Comparison of ENCODE assay signal across 8 cellular contexts in the genomic region with DNA sequence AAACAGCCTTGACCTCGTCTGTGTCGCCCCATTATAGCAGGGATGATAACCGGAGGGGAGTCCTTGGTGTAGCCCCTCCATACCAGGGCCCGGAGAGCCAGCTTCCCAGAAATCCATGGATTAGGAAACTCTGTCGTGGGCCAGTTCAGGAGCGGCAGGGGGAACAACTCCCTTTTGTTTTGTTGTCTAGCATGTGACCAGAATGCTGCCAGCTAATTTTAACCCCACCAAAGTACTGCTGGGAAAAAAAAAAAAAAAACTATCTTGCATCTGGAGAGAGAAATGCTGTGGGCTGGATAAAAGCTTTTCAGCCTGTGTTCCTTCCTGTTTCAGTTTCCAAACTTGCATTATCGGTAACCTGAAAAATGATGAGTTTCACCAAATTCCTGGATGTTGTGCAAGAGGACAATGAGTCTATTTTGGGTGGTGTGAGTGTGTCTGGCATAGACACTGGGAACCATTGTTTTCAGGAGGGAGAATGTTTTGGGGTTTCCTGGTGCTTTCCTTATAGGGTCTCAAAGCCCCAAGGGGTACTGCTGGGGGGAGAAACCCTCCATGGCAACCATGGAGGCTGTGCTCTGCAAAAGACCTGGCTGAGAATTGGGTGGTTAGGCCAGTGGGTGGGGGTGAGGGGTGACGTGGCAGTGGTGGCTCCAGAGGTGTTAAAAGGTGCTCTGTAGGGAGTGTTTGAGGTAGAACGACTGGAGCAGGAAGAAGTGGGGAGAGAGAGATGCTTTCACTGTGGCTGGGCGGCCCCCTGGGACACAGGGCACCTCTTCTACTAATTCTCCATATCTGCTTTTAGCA. TPM values are rescaled to one million over a fixed set of nuclear protein-coding genes. Genes with fewer than 3 reads are reported as not detected.
DNase-seq lines count a peak whose midpoint lies in the region; ATAC-seq and TF ChIP-seq lines count a peak whose summit lies in the region.

No MANE protein-coding gene starts in this region.

- H3K36me3 ChIP-seq in urinary bladder (ENCODE audit: insufficient read depth), result no peaks in the 10 kb centered on the region

- no peaks in the 10 kb centered on the region for H3K27me3 ChIP-seq in AG04450 (ENCODE audit: control insufficient read depth, insufficient read depth, low read length)

- no peaks in the 10 kb centered on the region for H3K9me3 ChIP-seq in AG04450 (ENCODE audit: control insufficient read depth, insufficient read depth, low read length)

- peak; percentile 27 for ATAC-seq in HG03442 (IDR thresholded peaks at IDR 0.05; ENCODE audit: unreplicated experiment)
- no peak for ATAC-seq in WTC11
- peak in 1 of 2 donors; percentile 2 for ATAC-seq in naive B cell (ENCODE audit: low read depth in 2 of 2)
- no peak for ATAC-seq in GM19035 (IDR thresholded peaks at IDR 0.05; ENCODE audit: unreplicated experiment)
- ATAC-seq in GM21737 (IDR thresholded peaks at IDR 0.05; ENCODE audit: unreplicated experiment), result no peak

- H3K4me3 ChIP-seq in AG04450 (ENCODE audit: low read depth, low read length) (peak overlapping the region; percentile 3; the same call in 1 of the 2 replicates), urinary bladder (ENCODE audit: low read depth, low read length) (no peak overlapping the region)

- H3K4me1 Mint-ChIP-seq in WTC11, result peaks cover 66% of the 10 kb centered on the region
- peaks cover 51% of the 10 kb centered on the region for H3K4me1 Mint-ChIP-seq in endothelial cell (ENCODE audit: unreplicated experiment)
- H3K4me1 Mint-ChIP-seq in naive B cell, result peaks cover 24 to 59% (median 37%) of the 10 kb centered on the region in 3 donors

- POLR2A ChIA-PET in AG04450 (lab: Yijun Ruan, JAX), result interaction anchor here (0.8 to 7.6 kb wide), 6 partner anchors 10 to 139 kb away, joined by 4 to 146 read pairs (median 12); a partner anchor contains a TSS
- POLR2A ChIA-PET in WTC11 (lab: Charles Lee), result interaction anchor here (0.8 to 1.1 kb wide), 3 partner anchors 11 to 49 kb away, joined by 3 to 6 read pairs (median 5); no protein-coding TSS in a partner anchor

- no peak for TF ChIP-seq CTCF in AG04450 (IDR thresholded peaks at IDR 0.05; ENCODE audit: low read depth, low read length)
- no peak for TF ChIP-seq CTCF in WTC11 (IDR thresholded peaks at IDR 0.05)
- TF ChIP-seq CTCF in endothelial cell (IDR thresholded peaks at IDR 0.05; ENCODE audit: unreplicated experiment), result no peak

- H3K4me1 ChIP-seq in urinary bladder (ENCODE audit: insufficient read depth), result peaks cover 1% of the 10 kb centered on the region

- H3K36me3 Mint-ChIP-seq in WTC11 (no peaks in the 10 kb centered on the region), endothelial cell (ENCODE audit: low read depth, unreplicated experiment) (no peaks in the 10 kb centered on the region), naive B cell (no peaks in the 10 kb centered on the region)

- peaks cover 3% of the 10 kb centered on the region; the same call in 1 of the 2 replicates for H3K27me3 Mint-ChIP-seq in WTC11 (ENCODE audit: low read depth)
- peaks cover 11% of the 10 kb centered on the region for H3K27me3 Mint-ChIP-seq in endothelial cell (ENCODE audit: unreplicated experiment)
- H3K27me3 Mint-ChIP-seq in naive B cell, result no peaks in the 10 kb centered on the region

- no peak overlapping the region for H3K27ac Mint-ChIP-seq in WTC11
- H3K27ac Mint-ChIP-seq in endothelial cell (ENCODE audit: unreplicated experiment), result peak overlapping the region; percentile 91
- peak overlapping the region; percentile 64 to 84 (median 72) for H3K27ac Mint-ChIP-seq in naive B cell

- CTCF ChIA-PET in AG04450 (lab: Charles Lee), result interaction anchor here (1.1 to 5.0 kb wide), 4 partner anchors 10 to 130 kb away, joined by 3 to 33 read pairs (median 14); no protein-coding TSS in a partner anchor
- CTCF ChIA-PET in WTC11 (lab: Charles Lee), result interaction anchor here (0.6 to 3.9 kb wide), 11 partner anchors 9 to 168 kb away, joined by 3 to 16 read pairs (median 6); no protein-coding TSS in a partner anchor

- H3K9me3 Mint-ChIP-seq in WTC11 (no peaks in the 10 kb centered on the region), endothelial cell (ENCODE audit: unreplicated experiment) (no peaks in the 10 kb centered on the region), naive B cell (no peaks in the 10 kb centered on the region)

- WGBS in urinary bladder, result 19% methylated on average over 10 of the region's 10 CpGs

- no peak overlapping the region for H3K4me3 Mint-ChIP-seq in WTC11
- H3K4me3 Mint-ChIP-seq in endothelial cell (ENCODE audit: unreplicated experiment), result no peak overlapping the region
- peak overlapping the region; percentile 49 to 88 (median 64) for H3K4me3 Mint-ChIP-seq in naive B cell

- H3K27ac ChIP-seq in AG04450 (ENCODE audit: low read depth, low read length), result peak overlapping the region; percentile 99
- H3K27ac ChIP-seq in urinary bladder (ENCODE audit: low read depth), result peak overlapping the region; percentile 88

- no peak for DNase-seq in AG04450 (ENCODE audit: low read depth, low spot score)
- no peak for DNase-seq in WTC11 (ENCODE audit: low spot score)
- no peak for DNase-seq in endothelial cell (ENCODE audit: low spot score)
- DNase-seq in naive B cell, result no peak

TF ChIP-seq in WTC11, 78 proteins besides CTCF, POLR2A, EP300 and RAD21:
- TF ChIP-seq, protein P1, sequence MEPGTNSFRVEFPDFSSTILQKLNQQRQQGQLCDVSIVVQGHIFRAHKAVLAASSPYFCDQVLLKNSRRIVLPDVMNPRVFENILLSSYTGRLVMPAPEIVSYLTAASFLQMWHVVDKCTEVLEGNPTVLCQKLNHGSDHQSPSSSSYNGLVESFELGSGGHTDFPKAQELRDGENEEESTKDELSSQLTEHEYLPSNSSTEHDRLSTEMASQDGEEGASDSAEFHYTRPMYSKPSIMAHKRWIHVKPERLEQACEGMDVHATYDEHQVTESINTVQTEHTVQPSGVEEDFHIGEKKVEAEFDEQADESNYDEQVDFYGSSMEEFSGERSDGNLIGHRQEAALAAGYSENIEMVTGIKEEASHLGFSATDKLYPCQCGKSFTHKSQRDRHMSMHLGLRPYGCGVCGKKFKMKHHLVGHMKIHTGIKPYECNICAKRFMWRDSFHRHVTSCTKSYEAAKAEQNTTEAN (CRISPR knock-in tag; IDR thresholded peaks at IDR 0.05), result no peak
- 0 out of 2 replicates have a peak, but pooled peaks have one; percentile 43 for TF ChIP-seq GABPB1 (CRISPR knock-in tag; IDR thresholded peaks at IDR 0.05)
- TF ChIP-seq, protein P2, sequence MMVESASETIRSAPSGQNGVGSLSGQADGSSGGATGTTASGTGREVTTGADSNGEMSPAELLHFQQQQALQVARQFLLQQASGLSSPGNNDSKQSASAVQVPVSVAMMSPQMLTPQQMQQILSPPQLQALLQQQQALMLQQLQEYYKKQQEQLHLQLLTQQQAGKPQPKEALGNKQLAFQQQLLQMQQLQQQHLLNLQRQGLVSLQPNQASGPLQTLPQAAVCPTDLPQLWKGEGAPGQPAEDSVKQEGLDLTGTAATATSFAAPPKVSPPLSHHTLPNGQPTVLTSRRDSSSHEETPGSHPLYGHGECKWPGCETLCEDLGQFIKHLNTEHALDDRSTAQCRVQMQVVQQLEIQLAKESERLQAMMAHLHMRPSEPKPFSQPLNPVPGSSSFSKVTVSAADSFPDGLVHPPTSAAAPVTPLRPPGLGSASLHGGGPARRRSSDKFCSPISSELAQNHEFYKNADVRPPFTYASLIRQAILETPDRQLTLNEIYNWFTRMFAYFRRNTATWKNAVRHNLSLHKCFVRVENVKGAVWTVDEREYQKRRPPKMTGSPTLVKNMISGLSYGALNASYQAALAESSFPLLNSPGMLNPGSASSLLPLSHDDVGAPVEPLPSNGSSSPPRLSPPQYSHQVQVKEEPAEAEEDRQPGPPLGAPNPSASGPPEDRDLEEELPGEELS (CRISPR knock-in tag; IDR thresholded peaks at IDR 0.05), result no peak

RNA-seq across cellular contexts. Expression of a gene that starts 14.9 kb away (rescaled TPM):
- 17.1 and 21.8 TPM in 2 replicates for polyA plus RNA-seq in AG04450 (2011; rRNA removed)
- polyA minus RNA-seq in AG04450 (2011; rRNA and poly(A)+ RNA removed), result 19.4 and 19.6 TPM in 2 replicates
- total RNA-seq in WTC11 (2021), result 106 to 126 TPM (median 110 TPM) in 3 replicates
- 8.6 TPM for total RNA-seq in endothelial cell (ENCODE audit: unreplicated experiment)
- 1 to 10 TPM; 1.7 to 4.6 (median 3.2) TPM for polyA plus RNA-seq in naive B cell (ENCODE audit: low read depth in 6 of 6)
- 26.4 TPM for total RNA-seq in urinary bladder
- polyA plus RNA-seq in urinary bladder, result 65.3 TPM

RNA-seq across cellular contexts. Expression of a gene that starts 54.7 kb away (rescaled TPM):
- polyA plus RNA-seq in AG04450 (2011; rRNA removed) (8.9 and 9.9 TPM in 2 replicates), naive B cell (ENCODE audit: low read depth in 6 of 6) (10 to 100 TPM in 4 of 6 donors, 1 to 10 TPM in 2; 7.8 to 16.3 (median 12.7) TPM), urinary bladder (28.8 TPM)
- 12.2 and 19.5 TPM in 2 replicates for polyA minus RNA-seq in AG04450 (2011; rRNA and poly(A)+ RNA removed)
- total RNA-seq in WTC11 (2021) (22.5 to 25.4 TPM (median 24.2 TPM) in 3 replicates), endothelial cell (ENCODE audit: unreplicated experiment) (42.4 TPM), urinary bladder (25.6 TPM)

Comparison
In these comparisons a context has a peak if more than half of its experiments do, and no peak if none do; other contexts are left out.
1. H3K4me3 Mint-ChIP-seq: peak in naive B cell (8 of 8); none in WTC11 (single experiment) and endothelial cell (single experiment).